Comparison of ENCODE assay signal across 8 cellular contexts in genomic region chr7:123797673-123798526, GRCh38. TPM values are rescaled to one million over a fixed set of nuclear protein-coding genes. Genes with fewer than 3 reads are reported as not detected.
A peak's percentile ranks its signal among the peaks of the same experiment; 100 is the strongest.
DNase-seq lines count a peak whose midpoint lies in the region; ATAC-seq and TF ChIP-seq lines count a peak whose summit lies in the region.

No MANE protein-coding gene starts in this region.

- DNase-seq in DMS 273 treated with DMSO at 0.1 percent for 48 hours (lab: John Stamatoyannopoulos, UW) (peak; percentile 40), NCI-H524 (lab: John Stamatoyannopoulos, UW) (peak; percentile 8 to 58), cardiac fibroblast (ENCODE audit: low read depth in 2 of 2) (peak; percentile 86 to 91), left lung (no peak), HK-2 (ENCODE audit: unreplicated experiment) (no peak)
- DNase-seq in activated CD4-positive, alpha-beta T cell treated with anti-CD3 and anti-CD28 coated beads, Interleukin-2, amount 50 U/mL, for 48 hours: no peak
- DNase-seq in activated CD4-positive, CD25-positive, alpha-beta regulatory T cell treated with anti-CD3 and anti-CD28 coated beads, Interleukin-2, amount 50 U/mL, for 72 hours: no peak

- H3K27me3 ChIP-seq in left lung: no peaks in the 10 kb centered on the region

- ATAC-seq in HG02884 (IDR thresholded peaks at IDR 0.05; ENCODE audit: unreplicated experiment) (peak; percentile 57), left lung (peak; percentile 96)

- H3K9me3 ChIP-seq in left lung: no peaks in the 10 kb centered on the region

- TF ChIP-seq CTCF in cardiac fibroblast (IDR thresholded peaks at IDR 0.05; ENCODE audit: low read depth, low read length): peak; percentile 34
- TF ChIP-seq CTCF in left lung (IDR thresholded peaks at IDR 0.05): peak; percentile 33 to 40

- no peaks in the 10 kb centered on the region for H3K4me1 ChIP-seq in left lung

- intact Hi-C loops in left lung (cut with DNase I): loop anchor here in 1 of 2 donors (10.0 kb wide), 1 partner anchor 67 kb away; no protein-coding TSS in a partner anchor

- no peak overlapping the region for H3K4me3 ChIP-seq in cardiac fibroblast (replicated peaks in 1 of 2; ENCODE audit: low read depth in 2 of 2, low read length in 2 of 2)
- peak overlapping the region in 1 of 2 donors; percentile 8 for H3K4me3 ChIP-seq in left lung

- H3K36me3 ChIP-seq in left lung: no peaks in the 10 kb centered on the region

- H3K27ac ChIP-seq in left lung: peak overlapping the region; percentile 72 to 73

RNA-seq across cellular contexts. Expression of gene HYAL4, which starts 47.1 kb away (rescaled TPM):
- total RNA-seq in left lung: not detected

RNA-seq across cellular contexts. Expression of gene WASL, which starts 49.1 kb away (rescaled TPM):
- 10 to 100 TPM; 30.4 to 40.6 TPM for total RNA-seq in left lung

Comparison
In these comparisons a context has a peak if more than half of its experiments do, and no peak if none do; other contexts are left out.
1. DNase-seq: peak in DMS 273 treated with DMSO at 0.1 percent for 48 hours (single experiment), NCI-H524 (2 of 2) and cardiac fibroblast (2 of 2); none in left lung (0 of 2), activated CD4-positive, alpha-beta T cell treated with anti-CD3 and anti-CD28 coated beads, Interleukin-2, amount 50 U/mL, for 48 hours (0 of 2), HK-2 (single experiment) and activated CD4-positive, CD25-positive, alpha-beta regulatory T cell treated with anti-CD3 and anti-CD28 coated beads, Interleukin-2, amount 50 U/mL, for 72 hours (single experiment).